12 cellular contexts compared by ENCODE assay signal in the genomic region with DNA sequence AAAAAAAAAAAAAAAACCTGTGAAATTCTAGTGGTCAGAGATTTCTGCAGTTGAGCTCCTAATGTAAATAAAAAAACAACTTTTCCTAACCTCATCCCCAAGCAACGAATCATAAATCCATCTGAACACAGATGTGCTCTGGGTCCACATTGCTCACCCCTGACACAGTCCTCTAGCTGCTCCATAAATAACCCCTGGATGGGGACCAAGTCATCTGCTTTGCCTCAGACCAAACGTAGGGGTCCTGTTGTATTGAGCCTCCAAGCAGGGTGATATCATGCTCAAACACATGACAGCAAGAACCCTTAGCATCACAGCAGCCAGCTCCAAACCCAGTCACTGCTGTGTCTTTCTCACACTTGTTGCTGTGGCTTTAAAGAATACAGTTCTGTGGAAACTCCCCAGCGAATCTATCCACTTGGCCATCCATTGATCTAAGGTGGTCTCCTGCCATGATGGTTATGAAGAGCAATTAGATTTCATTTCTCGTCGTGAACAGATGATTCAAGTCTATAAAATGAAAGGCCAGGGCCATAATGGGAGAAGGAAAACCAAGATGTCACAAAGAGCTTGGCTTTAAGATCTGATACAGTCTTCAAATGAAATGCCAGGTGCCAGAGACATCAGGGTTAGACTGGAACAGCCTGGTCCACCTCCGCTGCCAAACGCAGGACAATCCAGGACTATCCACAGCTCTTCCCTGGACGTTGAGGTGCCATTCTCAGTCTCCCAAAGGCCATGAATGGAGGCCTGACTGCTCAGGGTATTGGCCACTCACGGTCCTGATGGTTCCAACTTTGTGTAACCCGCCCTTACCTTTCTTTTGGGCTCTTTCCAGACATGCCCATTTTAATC. TPM values are rescaled to one million over a fixed set of nuclear protein-coding genes. Genes with fewer than 3 reads are reported as not detected.
A peak's percentile ranks its signal among the peaks of the same experiment; 100 is the strongest.
DNase-seq lines count a peak whose midpoint lies in the region; FAIRE-seq lines count a peak whose summit lies in the region.
"Had no signal": no experiment of that assay in that cellular context is flagged by ENCODE, and none has a peak within 500 bp of the region (broad histone marks: within the 10 kb centered on the region; RNA-seq: fewer than 3 reads in every experiment).

No MANE protein-coding gene starts in this region.

- no peak overlapping the region for H2BK15ac ChIP-seq in mesendoderm (replicated peaks; ENCODE audit: low read depth)

- no peaks in the 10 kb centered on the region for H3K36me3 ChIP-seq in mesendoderm (ENCODE audit: control insufficient read depth, insufficient read depth, low read length)

- no peak overlapping the region for H4K8ac ChIP-seq in mesendoderm (ENCODE audit: low read depth, low read length)

- peak overlapping the region; percentile 37 for H2AK5ac ChIP-seq in mesendoderm (ENCODE audit: low read length)

- DNase-seq in A172 (ENCODE audit: low spot score) (peak; percentile 66), M059J (ENCODE audit: low read depth) (peak; percentile 84), epithelial cell of prostate (ENCODE audit: low read depth, low spot score) (no peak), mesendoderm (no peak), OCI-M1 (lab: John Stamatoyannopoulos, UW) (no peak), frontal cortex (ENCODE audit: low spot score in 2 of 2) (no peak), pons (ENCODE audit: low spot score) (no peak), HuH-7.5 (ENCODE audit: low spot score) (no peak)
- DNase-seq: ACHN; activated CD8-positive, alpha-beta T cell treated with anti-CD3 and anti-CD28 coated beads, Interleukin-2, amount 10 ng/mL, durations not matched to agents 7 days and 5 days; glutamatergic neuron; SHP77 had no signal

- no peak overlapping the region for H4K5ac ChIP-seq in mesendoderm (ENCODE audit: low read length)

- H3K4me1 ChIP-seq in mesendoderm (ENCODE audit: control insufficient read depth, low read depth, low read length): peaks cover 7% of the 10 kb centered on the region

- FAIRE-seq in frontal cortex (lab: Jason Lieb, UNC): no peak

- no peak overlapping the region for H3K4me2 ChIP-seq in mesendoderm (ENCODE audit: low read length)

- peak overlapping the region; percentile 86 for H3K27ac ChIP-seq in epithelial cell of prostate
- no peak overlapping the region for H3K27ac ChIP-seq in mesendoderm (ENCODE audit: low read depth, low read length)

- peaks cover 5% of the 10 kb centered on the region for H3K79me1 ChIP-seq in mesendoderm (ENCODE audit: low read length)

- no peak overlapping the region for H3K9ac ChIP-seq in mesendoderm (ENCODE audit: low read length)

- no peak overlapping the region for H3K18ac ChIP-seq in mesendoderm (ENCODE audit: low read length)

- H3K56ac ChIP-seq in mesendoderm (ENCODE audit: low read length): no peak overlapping the region

- peaks cover 2% of the 10 kb centered on the region for H3K79me2 ChIP-seq in mesendoderm (ENCODE audit: control insufficient read depth, insufficient read depth, low read length)

- WGBS in mesendoderm (ENCODE audit: extremely low coverage, insufficient coverage, low lambda C conversion rate): no CpG with 5 or more reads among the region's 10 CpGs

- no peak overlapping the region for H3K23ac ChIP-seq in mesendoderm (ENCODE audit: low read length)

- no peak overlapping the region for H3K4ac ChIP-seq in mesendoderm (ENCODE audit: low read depth, low read length)

- no peak overlapping the region for H3K4me3 ChIP-seq in mesendoderm (ENCODE audit: low read length)

- no peak overlapping the region for H2BK5ac ChIP-seq in mesendoderm (ENCODE audit: low read length)

- no peak overlapping the region for H2BK120ac ChIP-seq in mesendoderm (ENCODE audit: low read depth, low read length)

- H3K27me3 ChIP-seq in mesendoderm (ENCODE audit: insufficient read depth, low read length, poor library complexity): no peaks in the 10 kb centered on the region

RNA-seq across cellular contexts. Expression of a gene that starts 39.0 kb away (rescaled TPM):
- 4.3 and 4.9 TPM in 2 replicates for total RNA-seq in A172 (2014; rRNA removed; shearing (Covaris generic))
- 5.1 and 9.3 TPM in 2 replicates for total RNA-seq in M059J (2014; rRNA removed; shearing (Covaris generic))
- 6.7 TPM for polyA plus RNA-seq in mesendoderm (2013, experiment 1 of 2)
- 5.8 TPM for polyA plus RNA-seq in mesendoderm (2013, experiment 2 of 2)
- total RNA-seq in frontal cortex: 6.1 TPM

Comparison
In these comparisons a context has a peak if more than half of its experiments do, and no peak if none do; other contexts are left out.
1. DNase-seq: peak in A172 (single experiment) and M059J (single experiment); none in epithelial cell of prostate (single experiment), mesendoderm (single experiment), OCI-M1 (single experiment), frontal cortex (0 of 2), pons (single experiment) and HuH-7.5 (single experiment).